1 cellular context compared by ENCODE assay signal in genomic region chr4:81786063-81786763, GRCh38.
TF ChIP-seq lines count a peak whose summit lies in the region.

No MANE protein-coding gene starts in this region.

TF ChIP-seq in K562, 482 proteins besides CTCF, POLR2A, EP300 and RAD21 (continued from another document and continues in another):
- no peak for TF ChIP-seq ZBTB40 (IDR thresholded peaks at IDR 0.05)
- TF ChIP-seq ZBTB40 (CRISPR knock-in tag; IDR thresholded peaks at IDR 0.05), result no peak
- no peak for TF ChIP-seq TCF7 (IDR thresholded peaks at IDR 0.05; ENCODE audit: borderline replicate concordance)
- TF ChIP-seq DEAF1 (CRISPR knock-in tag; IDR thresholded peaks at IDR 0.05), result no peak
- no peak for TF ChIP-seq ZNF57 (CRISPR knock-in tag; IDR thresholded peaks at IDR 0.05)
- TF ChIP-seq CEBPZ (IDR thresholded peaks at IDR 0.05; ENCODE audit: borderline replicate concordance, low read depth, low read length), result no peak
- peak; percentile 50 for TF ChIP-seq NFE2 (IDR thresholded peaks at IDR 0.05; ENCODE audit: low read depth)
- no peak for TF ChIP-seq SP1 (CRISPR knock-in tag; IDR thresholded peaks at IDR 0.05)
- no peak for TF ChIP-seq FOXP4 (CRISPR knock-in tag; IDR thresholded peaks at IDR 0.05; ENCODE audit: borderline replicate concordance)
- no peak for TF ChIP-seq ARID4B (CRISPR knock-in tag; IDR thresholded peaks at IDR 0.05)
- TF ChIP-seq GATAD2B (IDR thresholded peaks at IDR 0.05; ENCODE audit: borderline replicate concordance), result peak; percentile 67; the same call in 1 of the 2 replicates
- no peak for TF ChIP-seq AFF4 (CRISPR knock-in tag; IDR thresholded peaks at IDR 0.05)
- TF ChIP-seq THAP7 (CRISPR knock-in tag; IDR thresholded peaks at IDR 0.05), result no peak
- TF ChIP-seq ZNF717 (CRISPR knock-in tag; IDR thresholded peaks at IDR 0.05), result no peak
- no peak for TF ChIP-seq ZNF224 (CRISPR knock-in tag; IDR thresholded peaks at IDR 0.05)
- no peak for TF ChIP-seq PTRF (tag; IDR thresholded peaks at IDR 0.05)
- peak; percentile 62; the same call in 1 of the 2 replicates for TF ChIP-seq CREM (IDR thresholded peaks at IDR 0.05; ENCODE audit: low read depth)
- TF ChIP-seq FOS (IDR thresholded peaks at IDR 0.05; ENCODE audit: extremely low read depth, insufficient read length), result no peak
- no peak for TF ChIP-seq BRF1 (IDR thresholded peaks at IDR 0.05; ENCODE audit: borderline replicate concordance, extremely low read depth, insufficient read length)
- TF ChIP-seq ARID3A (IDR thresholded peaks at IDR 0.05; ENCODE audit: borderline replicate concordance, low read depth, low read length), result 0 out of 2 replicates have a peak, but pooled peaks have one; percentile 59
